ENCODE assay signal across 1 cellular context in genomic region chr1:205429742-205430464, GRCh38.
TF ChIP-seq lines count a peak whose summit lies in the region.

No MANE protein-coding gene starts in this region.

TF ChIP-seq in K562, 482 proteins besides CTCF, POLR2A, EP300 and RAD21:
- TF ChIP-seq, protein P1, sequence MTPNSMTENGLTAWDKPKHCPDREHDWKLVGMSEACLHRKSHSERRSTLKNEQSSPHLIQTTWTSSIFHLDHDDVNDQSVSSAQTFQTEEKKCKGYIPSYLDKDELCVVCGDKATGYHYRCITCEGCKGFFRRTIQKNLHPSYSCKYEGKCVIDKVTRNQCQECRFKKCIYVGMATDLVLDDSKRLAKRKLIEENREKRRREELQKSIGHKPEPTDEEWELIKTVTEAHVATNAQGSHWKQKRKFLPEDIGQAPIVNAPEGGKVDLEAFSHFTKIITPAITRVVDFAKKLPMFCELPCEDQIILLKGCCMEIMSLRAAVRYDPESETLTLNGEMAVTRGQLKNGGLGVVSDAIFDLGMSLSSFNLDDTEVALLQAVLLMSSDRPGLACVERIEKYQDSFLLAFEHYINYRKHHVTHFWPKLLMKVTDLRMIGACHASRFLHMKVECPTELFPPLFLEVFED (CRISPR knock-in tag; conservative IDR thresholded peaks at IDR 0.05), result 0 out of 2 replicates have a peak, but pooled peaks have one; percentile 21
- no peak for TF ChIP-seq ZFX (CRISPR knock-in tag; IDR thresholded peaks at IDR 0.05)
- no peak for TF ChIP-seq CEBPG (CRISPR knock-in tag; IDR thresholded peaks at IDR 0.05)
- TF ChIP-seq CEBPG (tag; conservative IDR thresholded peaks at IDR 0.05 in 1 of 2, IDR thresholded peaks at IDR 0.05 in 1 of 2), result no peak
- no peak for TF ChIP-seq ETS2 (tag; IDR thresholded peaks at IDR 0.05; ENCODE audit: borderline replicate concordance, poor library complexity, severe bottlenecking)
- no peak for TF ChIP-seq SP1 (CRISPR knock-in tag; IDR thresholded peaks at IDR 0.05)
- TF ChIP-seq ZNF740 (CRISPR knock-in tag; IDR thresholded peaks at IDR 0.05), result 0 out of 2 replicates have a peak, but pooled peaks have one; percentile 33
- TF ChIP-seq ZNF740 (tag; IDR thresholded peaks at IDR 0.05), result no peak
- TF ChIP-seq ZNF3 (CRISPR knock-in tag; IDR thresholded peaks at IDR 0.05), result no peak
- TF ChIP-seq, protein P2, sequence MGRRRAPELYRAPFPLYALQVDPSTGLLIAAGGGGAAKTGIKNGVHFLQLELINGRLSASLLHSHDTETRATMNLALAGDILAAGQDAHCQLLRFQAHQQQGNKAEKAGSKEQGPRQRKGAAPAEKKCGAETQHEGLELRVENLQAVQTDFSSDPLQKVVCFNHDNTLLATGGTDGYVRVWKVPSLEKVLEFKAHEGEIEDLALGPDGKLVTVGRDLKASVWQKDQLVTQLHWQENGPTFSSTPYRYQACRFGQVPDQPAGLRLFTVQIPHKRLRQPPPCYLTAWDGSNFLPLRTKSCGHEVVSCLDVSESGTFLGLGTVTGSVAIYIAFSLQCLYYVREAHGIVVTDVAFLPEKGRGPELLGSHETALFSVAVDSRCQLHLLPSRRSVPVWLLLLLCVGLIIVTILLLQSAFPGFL (CRISPR knock-in tag; IDR thresholded peaks at IDR 0.05), result no peak
- TF ChIP-seq, protein P3, sequence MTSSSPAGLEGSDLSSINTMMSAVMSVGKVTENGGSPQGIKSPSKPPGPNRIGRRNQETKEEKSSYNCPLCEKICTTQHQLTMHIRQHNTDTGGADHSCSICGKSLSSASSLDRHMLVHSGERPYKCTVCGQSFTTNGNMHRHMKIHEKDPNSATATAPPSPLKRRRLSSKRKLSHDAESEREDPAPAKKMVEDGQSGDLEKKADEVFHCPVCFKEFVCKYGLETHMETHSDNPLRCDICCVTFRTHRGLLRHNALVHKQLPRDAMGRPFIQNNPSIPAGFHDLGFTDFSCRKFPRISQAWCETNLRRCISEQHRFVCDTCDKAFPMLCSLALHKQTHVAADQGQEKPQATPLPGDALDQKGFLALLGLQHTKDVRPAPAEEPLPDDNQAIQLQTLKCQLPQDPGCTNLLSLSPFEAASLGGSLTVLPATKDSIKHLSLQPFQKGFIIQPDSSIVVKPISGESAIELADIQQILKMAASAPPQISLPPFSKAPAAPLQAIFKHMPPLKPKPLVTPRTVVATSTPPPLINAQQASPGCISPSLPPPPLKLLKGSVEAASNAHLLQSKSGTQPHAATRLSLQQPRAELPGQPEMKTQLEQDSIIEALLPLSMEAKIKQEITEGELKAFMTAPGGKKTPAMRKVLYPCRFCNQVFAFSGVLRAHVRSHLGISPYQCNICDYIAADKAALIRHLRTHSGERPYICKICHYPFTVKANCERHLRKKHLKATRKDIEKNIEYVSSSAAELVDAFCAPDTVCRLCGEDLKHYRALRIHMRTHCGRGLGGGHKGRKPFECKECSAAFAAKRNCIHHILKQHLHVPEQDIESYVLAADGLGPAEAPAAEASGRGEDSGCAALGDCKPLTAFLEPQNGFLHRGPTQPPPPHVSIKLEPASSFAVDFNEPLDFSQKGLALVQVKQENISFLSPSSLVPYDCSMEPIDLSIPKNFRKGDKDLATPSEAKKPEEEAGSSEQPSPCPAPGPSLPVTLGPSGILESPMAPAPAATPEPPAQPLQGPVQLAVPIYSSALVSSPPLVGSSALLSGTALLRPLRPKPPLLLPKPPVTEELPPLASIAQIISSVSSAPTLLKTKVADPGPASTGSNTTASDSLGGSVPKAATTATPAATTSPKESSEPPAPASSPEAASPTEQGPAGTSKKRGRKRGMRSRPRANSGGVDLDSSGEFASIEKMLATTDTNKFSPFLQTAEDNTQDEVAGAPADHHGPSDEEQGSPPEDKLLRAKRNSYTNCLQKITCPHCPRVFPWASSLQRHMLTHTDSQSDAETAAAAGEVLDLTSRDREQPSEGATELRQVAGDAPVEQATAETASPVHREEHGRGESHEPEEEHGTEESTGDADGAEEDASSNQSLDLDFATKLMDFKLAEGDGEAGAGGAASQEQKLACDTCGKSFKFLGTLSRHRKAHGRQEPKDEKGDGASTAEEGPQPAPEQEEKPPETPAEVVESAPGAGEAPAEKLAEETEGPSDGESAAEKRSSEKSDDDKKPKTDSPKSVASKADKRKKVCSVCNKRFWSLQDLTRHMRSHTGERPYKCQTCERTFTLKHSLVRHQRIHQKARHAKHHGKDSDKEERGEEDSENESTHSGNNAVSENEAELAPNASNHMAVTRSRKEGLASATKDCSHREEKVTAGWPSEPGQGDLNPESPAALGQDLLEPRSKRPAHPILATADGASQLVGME (CRISPR knock-in tag; IDR thresholded peaks at IDR 0.05), result peak; percentile 9; the same call in 1 of the 2 replicates
